Comparison of ENCODE assay signal across 9 cellular contexts in genomic region chr1:105565006-105565405, GRCh38.
"Had no signal": no experiment of that assay in that cellular context is flagged by ENCODE, and none has a peak within 500 bp of the region (broad histone marks: within the 10 kb centered on the region; RNA-seq: fewer than 3 reads in every experiment).

No MANE protein-coding gene starts in this region.

- H3K9ac ChIP-seq: GM23248 had no signal

- H2AFZ ChIP-seq: GM23248, GM23338 had no signal

- H3K36me3 ChIP-seq: HAP-1 had no signal

- H3K4me1 ChIP-seq: HAP-1 had no signal

- DNase-seq: GM23248, GOT3, H7, H9, HCEC 1CT, HFFc6 had no signal

- H3K4me3 ChIP-seq: GM23248, GM23338, HAP-1 had no signal

- ATAC-seq: GM23338, HCT116 had no signal

- H3K27ac ChIP-seq: GM23248 had no signal

- H3K4me2 ChIP-seq: GM23338 had no signal
